ENCODE assay signal across 8 cellular contexts in the genomic region with DNA sequence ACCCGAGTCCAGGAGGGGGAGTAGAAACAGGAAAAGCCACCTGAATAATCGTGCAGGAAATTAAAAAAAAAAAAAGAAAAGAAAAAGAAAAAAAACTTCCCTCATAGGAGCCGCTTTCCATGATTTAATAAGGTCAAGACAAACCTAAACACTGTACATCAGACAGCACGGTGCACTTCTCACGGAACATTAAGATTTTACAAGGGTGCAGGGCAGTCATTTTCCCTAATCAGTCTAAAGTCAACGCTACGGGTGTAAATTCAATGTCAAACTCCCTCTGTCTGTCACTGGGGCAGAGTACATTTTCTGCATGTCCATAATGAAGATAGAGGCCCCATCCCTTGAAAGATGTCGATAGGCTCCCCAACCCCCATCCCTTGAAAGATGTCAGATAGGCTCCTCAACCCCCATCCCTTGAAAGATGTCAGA.
A peak's percentile ranks its signal among the peaks of the same experiment; 100 is the strongest.
DNase-seq lines count a peak whose midpoint lies in the region; ATAC-seq and TF ChIP-seq lines count a peak whose summit lies in the region.

No MANE protein-coding gene starts in this region.

- no peaks in the 10 kb centered on the region for H3K36me3 Mint-ChIP-seq in mesothelial cell of epicardium

- H3K4me2 ChIP-seq in IMR-90 (ENCODE audit: low read depth, low read length): peak overlapping the region; percentile 72

- H4K5ac ChIP-seq in IMR-90 (ENCODE audit: low read depth, low read length): no peak overlapping the region

- TF ChIP-seq CTCF in IMR-90 (conservative IDR thresholded peaks at IDR 0.05; ENCODE audit: low read depth, low read length) (no peak), colonic mucosa (IDR thresholded peaks at IDR 0.05) (no peak), mesothelial cell of epicardium (IDR thresholded peaks at IDR 0.05; ENCODE audit: unreplicated experiment) (no peak)

- no CpG with 5 or more reads among the region's 8 CpGs for whole genome bisulfite sequencing in IMR-90 (ENCODE audit: extremely low coverage in 2 of 2, insufficient read length in 1 of 2), 2 experiments

- peaks cover 8% of the 10 kb centered on the region for H3K9me3 Mint-ChIP-seq in mesothelial cell of epicardium

- TF ChIP-seq RAD21 in IMR-90 (IDR thresholded peaks at IDR 0.05; ENCODE audit: low read length): no peak

- peak overlapping the region; percentile 90 for H3K27ac Mint-ChIP-seq in mesothelial cell of epicardium

- no peak overlapping the region for H2AK9ac ChIP-seq in IMR-90 (replicated peaks; ENCODE audit: low read depth, low read length, poor library complexity)

- no peaks in the 10 kb centered on the region for H3K27me3 Mint-ChIP-seq in mesothelial cell of epicardium (ENCODE audit: low read depth)

- 0 out of 3 replicates have a peak overlapping the region, but pooled peaks have one; percentile 22 for H2BK15ac ChIP-seq in IMR-90 (ENCODE audit: low read depth, low read length)

- no peak overlapping the region for H2AK5ac ChIP-seq in IMR-90 (ENCODE audit: low read depth, low read length)

- dilution Hi-C loops in IMR-90 (cut with HindIII; ENCODE audit: low sequenced_read_pairs, unreplicated experiment): no loop called here

- H3K56ac ChIP-seq in IMR-90 (ENCODE audit: extremely low read depth, insufficient read depth, low read length): no peak overlapping the region

- H3K9me3 ChIP-seq in IMR-90 (ENCODE audit: control insufficient read depth, insufficient read depth, low read length): no peaks in the 10 kb centered on the region
- H3K9me3 ChIP-seq in colonic mucosa: no peaks in the 10 kb centered on the region

- H3K4me3 Mint-ChIP-seq in mesothelial cell of epicardium: peak overlapping the region; percentile 90

- H3K36me3 ChIP-seq in ACC112 (ENCODE audit: insufficient read depth, low read length): no peaks in the 10 kb centered on the region
- H3K36me3 ChIP-seq in IMR-90 (ENCODE audit: control insufficient read depth, insufficient read depth, low read length): no peaks in the 10 kb centered on the region
- H3K36me3 ChIP-seq in colonic mucosa: no peaks in the 10 kb centered on the region

- DNase-seq in IMR-90 (no peak), colonic mucosa (no peak), mesothelial cell of epicardium (ENCODE audit: low spot score in 2 of 2, unreplicated experiment in 2 of 2) (no peak), cerebellum (ENCODE audit: low spot score) (no peak)
- no peak for DNase-seq in activated CD4-positive, alpha-beta T cell treated with anti-CD3 and anti-CD28 coated beads, Interleukin-2, amount 50 U/mL, for 48 hours

- BruUV-seq in IMR-90 (replicated peaks; lab: Mats Ljungman, UMichigan): no TSS peak

- peak overlapping the region in 1 of 2 experiments; percentile 11; a peak in 1 of 4 replicates for H4K8ac ChIP-seq in IMR-90 (ENCODE audit: low read depth in 2 of 2, low read length in 2 of 2)

- peak overlapping the region; percentile 11 for H3K18ac ChIP-seq in IMR-90 (ENCODE audit: low read depth, low read length)

- H3K4me1 ChIP-seq in ACC112 (ENCODE audit: control insufficient read depth, insufficient read depth, low read length, unreplicated experiment): peaks cover 6% of the 10 kb centered on the region
- H3K4me1 ChIP-seq in IMR-90 (ENCODE audit: control insufficient read depth, insufficient read depth, low read length): peaks cover 8% of the 10 kb centered on the region; the same call in 1 of the 2 replicates
- H3K4me1 ChIP-seq in colonic mucosa: no peaks in the 10 kb centered on the region

- H3K79me2 ChIP-seq in ACC112 (ENCODE audit: control insufficient read depth, insufficient read depth, low read length, unreplicated experiment): peaks cover 14% of the 10 kb centered on the region

- ATAC-seq in IMR-90 (ENCODE audit: low read depth) (no peak), HG02938 (IDR thresholded peaks at IDR 0.05; ENCODE audit: unreplicated experiment) (no peak), GM21360 (IDR thresholded peaks at IDR 0.05; ENCODE audit: unreplicated experiment) (no peak)

- H3K23ac ChIP-seq in IMR-90 (ENCODE audit: low read depth, low read length): peak overlapping the region; percentile 63

- intact Hi-C loops in IMR-90 (cut with micrococcal nuclease) (loop anchor here (2.0 to 10.0 kb wide), 2 partner anchors 128 to 230 kb away; no protein-coding TSS in a partner anchor), colonic mucosa (cut with DNase I) (no loop called here)

- peaks cover 18 to 32% of the 10 kb centered on the region in 2 experiments for H3K79me1 ChIP-seq in IMR-90 (ENCODE audit: low read depth in 1 of 2, low read length in 2 of 2)

- peak overlapping the region; percentile 49; the same call in 1 of the 2 replicates for H3K4ac ChIP-seq in IMR-90 (ENCODE audit: low read depth, low read length)

- 0 out of 2 replicates have a peak overlapping the region, but pooled peaks have one; percentile 34 for H3K14ac ChIP-seq in IMR-90 (replicated peaks; ENCODE audit: low read depth, low read length)

- H3K4me3 ChIP-seq in ACC112 (ENCODE audit: low read depth, low read length) (peak overlapping the region; percentile 92), IMR-90 (ENCODE audit: insufficient read depth, low read depth, low read length) (peak overlapping the region; percentile 91; the same call in 1 of the 2 replicates), colonic mucosa (peak overlapping the region; percentile 55)

- H3K9ac ChIP-seq in IMR-90 (ENCODE audit: low read depth, low read length) (no peak overlapping the region), colonic mucosa (ENCODE audit: low read depth in 2 of 2, low read length in 2 of 2) (no peak overlapping the region)

- H3K9me1 ChIP-seq in IMR-90 (ENCODE audit: insufficient read depth, low read length): no peaks in the 10 kb centered on the region

- H2BK5ac ChIP-seq in IMR-90 (ENCODE audit: low read depth, low read length, poor library complexity, severe bottlenecking): peak overlapping the region; percentile 26

- H3K27me3 ChIP-seq in ACC112 (ENCODE audit: insufficient read depth, low read length) (no peaks in the 10 kb centered on the region), IMR-90 (ENCODE audit: control insufficient read depth, insufficient read depth, low read length) (no peaks in the 10 kb centered on the region), colonic mucosa (peaks cover 5% of the 10 kb centered on the region)

- 0 out of 2 replicates have a peak overlapping the region, but pooled peaks have one; percentile 5 for H2BK20ac ChIP-seq in IMR-90 (ENCODE audit: low read depth, low read length)

- in situ Hi-C loops in IMR-90 (cut with MboI; ENCODE audit: low sequenced_read_pairs): no loop called here

- peaks cover 25% of the 10 kb centered on the region for H4K20me1 ChIP-seq in IMR-90 (ENCODE audit: insufficient read depth, low read length)

- H4K91ac ChIP-seq in IMR-90 (ENCODE audit: insufficient read depth, low read depth, low read length): no peak overlapping the region

- peaks cover 33% of the 10 kb centered on the region for H3K4me1 Mint-ChIP-seq in mesothelial cell of epicardium

- no peak overlapping the region for H3K27ac ChIP-seq in ACC112 (ENCODE audit: low read depth, low read length)
- peak overlapping the region; percentile 4; the same call in 1 of the 2 replicates for H3K27ac ChIP-seq in IMR-90 (ENCODE audit: insufficient read depth, low read length)
- peak overlapping the region; percentile 56 for H3K27ac ChIP-seq in colonic mucosa

- CTCF ChIA-PET in IMR-90 (lab: Yijun Ruan, JAX): interaction anchor here (0.8 to 1.1 kb wide), 4 partner anchors 11 to 205 kb away, joined by 3 read pairs; no protein-coding TSS in a partner anchor

- peak overlapping the region; percentile 39; the same call in 1 of the 2 replicates for H2BK120ac ChIP-seq in IMR-90 (ENCODE audit: low read depth, low read length)

- POLR2A ChIA-PET in IMR-90 (lab: Charles Lee; ENCODE audit: unreplicated experiment): no interaction called here

- H2AFZ ChIP-seq in ACC112 (ENCODE audit: low read length, unreplicated experiment) (no peak overlapping the region), IMR-90 (replicated peaks; ENCODE audit: low read length, poor library complexity) (peak overlapping the region; percentile 39)

- TF ChIP-seq POLR2A in IMR-90 (IDR thresholded peaks at IDR 0.05; ENCODE audit: low read depth, low read length): no peak

TF ChIP-seq in IMR-90, 13 proteins besides CTCF, POLR2A, EP300 and RAD21:
- no peak for TF ChIP-seq NFE2L2 (IDR thresholded peaks at IDR 0.05; ENCODE audit: low read depth, low read length)
- no peak for TF ChIP-seq ELK1 (IDR thresholded peaks at IDR 0.05; ENCODE audit: borderline replicate concordance, low read depth, low read length)
- no peak for TF ChIP-seq FOS (IDR thresholded peaks at IDR 0.05; ENCODE audit: low read depth, low read length)
- no peak for TF ChIP-seq CEBPB (IDR thresholded peaks at IDR 0.05; ENCODE audit: low read depth, low read length)
- TF ChIP-seq RFX5 (IDR thresholded peaks at IDR 0.05; ENCODE audit: low read depth, low read length): no peak
- no peak for TF ChIP-seq USF2 (IDR thresholded peaks at IDR 0.05; ENCODE audit: low read depth, low read length)
- TF ChIP-seq CHD1 (IDR thresholded peaks at IDR 0.05; ENCODE audit: low read depth, low read length): no peak
- no peak for TF ChIP-seq MAZ (IDR thresholded peaks at IDR 0.05; ENCODE audit: borderline replicate concordance, low read depth, low read length)
- TF ChIP-seq BHLHE40 (IDR thresholded peaks at IDR 0.05; ENCODE audit: low read depth, low read length): no peak
- TF ChIP-seq SMC3 (IDR thresholded peaks at IDR 0.05; ENCODE audit: low read depth, low read length): no peak
- no peak for TF ChIP-seq RCOR1 (IDR thresholded peaks at IDR 0.05; ENCODE audit: insufficient replicate concordance, low read length)
- no peak for TF ChIP-seq MXI1 (IDR thresholded peaks at IDR 0.05; ENCODE audit: borderline replicate concordance, low read depth, low read length)
- TF ChIP-seq MAFK (IDR thresholded peaks at IDR 0.05; ENCODE audit: low read depth, low read length): no peak
